Comparison of ENCODE assay signal across 1 cellular context in genomic region chr6:121548146-121548545, GRCh38.
TF ChIP-seq lines count a peak whose summit lies in the region.

No MANE protein-coding gene starts in this region.

TF ChIP-seq in IMR-90, 13 proteins besides CTCF, POLR2A, EP300 and RAD21 (continued from another document):
- TF ChIP-seq ELK1 (IDR thresholded peaks at IDR 0.05; ENCODE audit: borderline replicate concordance, low read depth, low read length) (no peak), CEBPB (IDR thresholded peaks at IDR 0.05; ENCODE audit: low read depth, low read length) (no peak), RCOR1 (IDR thresholded peaks at IDR 0.05; ENCODE audit: insufficient replicate concordance, low read length) (no peak), CHD1 (IDR thresholded peaks at IDR 0.05; ENCODE audit: low read depth, low read length) (no peak), USF2 (IDR thresholded peaks at IDR 0.05; ENCODE audit: low read depth, low read length) (no peak), MXI1 (IDR thresholded peaks at IDR 0.05; ENCODE audit: borderline replicate concordance, low read depth, low read length) (no peak), NFE2L2 (IDR thresholded peaks at IDR 0.05; ENCODE audit: low read depth, low read length) (no peak), RFX5 (IDR thresholded peaks at IDR 0.05; ENCODE audit: low read depth, low read length) (no peak), BHLHE40 (IDR thresholded peaks at IDR 0.05; ENCODE audit: low read depth, low read length) (no peak), SMC3 (IDR thresholded peaks at IDR 0.05; ENCODE audit: low read depth, low read length) (no peak)
TF ChIP-seq in IMR-90: peak in this region for 0.
